Comparison of ENCODE assay signal across 8 cellular contexts in genomic region chr11:128830836-128831780, GRCh38. TPM values are rescaled to one million over a fixed set of nuclear protein-coding genes. Genes with fewer than 3 reads are reported as not detected.
DNase-seq lines count a peak whose midpoint lies in the region; ATAC-seq and TF ChIP-seq lines count a peak whose summit lies in the region.

No MANE protein-coding gene starts in this region.

- H3K27ac Mint-ChIP-seq in endothelial cell (ENCODE audit: unreplicated experiment): peak overlapping the region; percentile 79

- intact Hi-C loops in mucosa of descending colon (cut with DNase I, micrococcal nuclease): loop anchor here (5.0 kb wide), 3 partner anchors 659 to 799 kb away; no protein-coding TSS in a partner anchor

- H3K4me1 ChIP-seq in mucosa of descending colon (ENCODE audit: low read depth): no peaks in the 10 kb centered on the region

- H3K9me3 Mint-ChIP-seq in endothelial cell (ENCODE audit: unreplicated experiment): no peaks in the 10 kb centered on the region

- H3K4me3 Mint-ChIP-seq in endothelial cell (ENCODE audit: unreplicated experiment): no peak overlapping the region

- no peaks in the 10 kb centered on the region for H3K9me3 ChIP-seq in mucosa of descending colon

- no peak overlapping the region for H3K4me3 ChIP-seq in mucosa of descending colon

- TF ChIP-seq CTCF in endothelial cell (IDR thresholded peaks at IDR 0.05; ENCODE audit: unreplicated experiment): peak; percentile 96
- peak; percentile 73 for TF ChIP-seq CTCF in mucosa of descending colon (IDR thresholded peaks at IDR 0.05)

- H3K27me3 Mint-ChIP-seq in endothelial cell (ENCODE audit: unreplicated experiment): peaks cover 6% of the 10 kb centered on the region

- in situ Hi-C loops in Caki2 (cut with HindIII; ENCODE audit: low pct_unique_long_range_greater_than_20kb, low sequenced_read_pairs): no loop called here

- no peaks in the 10 kb centered on the region for H3K36me3 ChIP-seq in mucosa of descending colon (ENCODE audit: low read depth)

- DNase-seq in Caki2 (ENCODE audit: low read depth): peak; percentile 16
- DNase-seq in NOMO-1 treated with DMSO at 0.1 percent for 48 hours (lab: John Stamatoyannopoulos, UW; ENCODE audit: unreplicated experiment): peak; percentile 77
- peak; percentile 75 to 76 for DNase-seq in activated CD8-positive, alpha-beta memory T cell treated with anti-CD3 and anti-CD28 coated beads for 4 hours (ENCODE audit: low read depth in 2 of 2)
- DNase-seq in endothelial cell (ENCODE audit: low spot score): peak; percentile 86
- DNase-seq in mucosa of descending colon: peak; percentile 75 to 89 (median 85)
- DNase-seq in stimulated activated CD8-positive, alpha-beta memory T cell treated with anti-CD3 and anti-CD28 coated beads, Interleukin-4, amount 100 ng/mL, for 48 hours: peak; percentile 94

- peaks cover 4% of the 10 kb centered on the region for H3K36me3 Mint-ChIP-seq in endothelial cell (ENCODE audit: low read depth, unreplicated experiment)

- peaks cover 67% of the 10 kb centered on the region for H3K4me1 Mint-ChIP-seq in endothelial cell (ENCODE audit: unreplicated experiment)

- ATAC-seq in GM19467 (IDR thresholded peaks at IDR 0.05; ENCODE audit: unreplicated experiment) (peak; percentile 61), HG03575 (IDR thresholded peaks at IDR 0.05; ENCODE audit: extremely low read depth, insufficient number of reproducible peaks, low FRiP score, unreplicated experiment) (peak; percentile 70), mucosa of descending colon (peak; percentile 92)

RNA-seq across cellular contexts. Expression of gene KCNJ1, which starts 36.0 kb away (rescaled TPM):
- 0.10 TPM in 1 of 2 replicates, not detected in the other for total RNA-seq in Caki2 (2014; rRNA removed; shearing (Covaris generic); ENCODE audit: low replicate concordance)
- total RNA-seq in endothelial cell (ENCODE audit: unreplicated experiment) (not detected), mucosa of descending colon (not detected)

Comparison
In these comparisons a context has a peak if more than half of its experiments do, and no peak if none do; other contexts are left out.
1. DNase-seq: peak in every context shown above with its lines; median percentile 94 in stimulated activated CD8-positive, alpha-beta memory T cell treated with anti-CD3 and anti-CD28 coated beads, Interleukin-4, amount 100 ng/mL, for 48 hours; 86 in endothelial cell; 85 in mucosa of descending colon; 77 in NOMO-1 treated with DMSO at 0.1 percent for 48 hours; 76 in activated CD8-positive, alpha-beta memory T cell treated with anti-CD3 and anti-CD28 coated beads for 4 hours; 16 in Caki2.